ENCODE assay signal across 15 cellular contexts in the genomic region with DNA sequence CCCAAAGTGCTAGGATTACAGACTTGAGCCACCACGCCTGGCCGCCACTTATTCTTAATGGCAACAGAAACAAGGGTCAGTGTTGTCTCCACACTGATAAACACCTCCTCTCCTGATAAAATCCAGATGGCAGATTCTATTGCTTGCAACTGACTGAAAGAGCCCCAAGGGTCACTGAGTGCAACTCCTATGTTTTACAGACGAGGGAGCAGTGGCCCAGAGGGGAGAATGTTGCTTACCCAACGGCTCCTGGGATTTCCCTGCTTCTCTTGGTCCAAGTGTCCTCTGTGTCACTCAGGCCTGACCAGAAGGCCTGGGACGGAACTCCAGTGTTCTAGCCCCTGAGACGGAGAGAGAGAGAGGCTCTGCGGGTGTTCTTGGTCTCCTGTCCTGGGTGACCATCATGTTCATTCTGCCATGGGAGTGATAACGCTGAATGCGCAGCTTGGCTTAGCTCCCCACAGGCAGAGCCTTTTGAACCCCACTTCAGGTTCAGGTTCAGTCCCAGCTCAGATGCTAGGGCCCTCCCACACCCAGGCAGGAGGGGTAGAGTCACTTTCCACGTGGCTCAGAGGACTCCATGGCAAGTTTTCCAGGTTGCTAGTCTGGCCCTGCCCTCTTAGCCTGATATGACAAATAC.
"Had no signal": no experiment of that assay in that cellular context is flagged by ENCODE, and none has a peak within 500 bp of the region (broad histone marks: within the 10 kb centered on the region; RNA-seq: fewer than 3 reads in every experiment).

No MANE protein-coding gene starts in this region.

- H3K4me1 Mint-ChIP-seq: central memory CD8-positive, alpha-beta T cell had no signal

- H3K27ac Mint-ChIP-seq: activated T-helper 2 cell treated with anti-CD3 and anti-CD28 coated beads, Interferon-gamma antibody, Interleukin-2, Interleukin-4, amounts not matched to agents 10 μg/mL and 5 μg/mL and 100 μg/mL, durations not matched to agents 14 hours and 24 hours and 36 hours; T-helper 17 cell had no signal

- H3K9me3 Mint-ChIP-seq: activated T-helper 2 cell treated with anti-CD3 and anti-CD28 coated beads, Interferon-gamma antibody, Interleukin-2, Interleukin-4, amounts not matched to agents 10 μg/mL and 5 μg/mL and 100 μg/mL, durations not matched to agents 14 hours and 24 hours and 36 hours; central memory CD8-positive, alpha-beta T cell had no signal

- H3K4me3 Mint-ChIP-seq: central memory CD8-positive, alpha-beta T cell; T-helper 17 cell had no signal

- H3K27me3 ChIP-seq: adrenal gland, ovary had no signal

- H3K36me3 ChIP-seq: adrenal gland, left lung, ovary, transverse colon had no signal

- ATAC-seq: left lung, T-helper 17 cell had no signal

- DNase-seq: activated CD4-positive, alpha-beta T cell treated with anti-CD3 and anti-CD28 coated beads, Interleukin-2, amount 50 U/mL, for 1 hour; activated naive CD4-positive, alpha-beta T cell treated with anti-CD3 and anti-CD28 coated beads, Interleukin-2, amount 50 U/mL, for 16 hours; activated T-cell treated with anti-CD3 and anti-CD28 coated beads for 4 hours; adrenal gland; erythroblast; hypothalamus; left lung; ovary; stimulated activated CD4-positive, alpha-beta T cell treated with anti-CD3 and anti-CD28 coated beads, Interleukin-12 subunit alpha, Interleukin-12 subunit beta, amount 100 ng/mL, for 4 hours; stimulated activated naive CD4-positive, alpha-beta T cell; substantia nigra; T-helper 17 cell; transverse colon had no signal

- H3K9me3 ChIP-seq: adrenal gland, left lung, ovary, transverse colon had no signal

- H3K4me1 ChIP-seq: adrenal gland, left lung, transverse colon had no signal

- H3K4me3 ChIP-seq: adrenal gland, left lung, ovary, transverse colon had no signal

- H3K27ac ChIP-seq: adrenal gland, left lung, ovary, transverse colon had no signal
